In genomic region chr7:45917658-45918057, GRCh38 we compare ENCODE assay signal across 8 cellular contexts. TPM values are rescaled to one million over a fixed set of nuclear protein-coding genes. Genes with fewer than 3 reads are reported as not detected.
A peak's percentile ranks its signal among the peaks of the same experiment; 100 is the strongest.
DNase-seq lines count a peak whose midpoint lies in the region; ATAC-seq, FAIRE-seq and TF ChIP-seq lines count a peak whose summit lies in the region.

No MANE protein-coding gene starts in this region.

- dilution Hi-C loops in endothelial cell of umbilical vein (cut with MboI; ENCODE audit: extremely low pct_ligation_motif_present, low sequenced_read_pairs): no loop called here

- H2AFZ ChIP-seq in endothelial cell of umbilical vein (ENCODE audit: low read depth, low read length): no peak overlapping the region

- TF ChIP-seq CTCF in AG04449 (IDR thresholded peaks at IDR 0.05; ENCODE audit: insufficient read depth, low read length, missing control alignments) (peak; percentile 91), endothelial cell of umbilical vein (IDR thresholded peaks at IDR 0.05; ENCODE audit: extremely low read depth in 1 of 2, insufficient read depth in 1 of 2, low read depth in 1 of 2, low read length in 2 of 2) (peak; percentile 87 to 93)

- ATAC-seq in GM18499 (IDR thresholded peaks at IDR 0.05; ENCODE audit: insufficient read depth, unreplicated experiment) (peak; percentile 54), HG03045 (IDR thresholded peaks at IDR 0.05; ENCODE audit: unreplicated experiment) (peak; percentile 84)

- DNase-seq in AG04449 (ENCODE audit: low read depth, low spot score) (no peak), NCI-H526 (lab: John Stamatoyannopoulos, UW) (peak; percentile 12 to 80), endothelial cell of umbilical vein (ENCODE audit: low read depth, low spot score) (peak; percentile 69), mucosa of gallbladder (ENCODE audit: low spot score) (peak; percentile 76)
- DNase-seq in activated CD8-positive, alpha-beta memory T cell treated with anti-CD3 and anti-CD28 coated beads for 4 hours (ENCODE audit: low read depth in 2 of 2): peak; percentile 26 to 42
- peak; percentile 34 to 48 for DNase-seq in stimulated activated CD8-positive, alpha-beta memory T cell treated with anti-CD3 and anti-CD28 coated beads, Interleukin-4, amount 100 ng/mL, for 4 hours (ENCODE audit: low read depth in 2 of 2, low spot score in 1 of 2)

- H4K20me1 ChIP-seq in endothelial cell of umbilical vein (replicated peaks; ENCODE audit: control insufficient read depth, extremely low read depth, insufficient read depth, low read length): no peaks in the 10 kb centered on the region

- peaks cover 24% of the 10 kb centered on the region for H3K4me1 ChIP-seq in endothelial cell of umbilical vein (ENCODE audit: control insufficient read depth, extremely low read depth, insufficient read depth, low read length)

- H3K27me3 ChIP-seq in endothelial cell of umbilical vein (ENCODE audit: control insufficient read depth in 2 of 2, insufficient read depth in 2 of 2, low read length in 2 of 2): peaks cover 22 to 37% of the 10 kb centered on the region in 2 experiments

- H3K4me2 ChIP-seq in endothelial cell of umbilical vein (ENCODE audit: insufficient read depth, low read length): no peak overlapping the region

- no TSS peak for BruUV-seq in endothelial cell of umbilical vein (replicated peaks; lab: Mats Ljungman, UMichigan)

- POLR2A ChIA-PET in AG04449 (lab: Yijun Ruan, JAX) (no interaction called here), endothelial cell of umbilical vein (lab: Charles Lee) (no interaction called here)

- FAIRE-seq in endothelial cell of umbilical vein (lab: Jason Lieb, UNC): peak; percentile 80

- H3K9ac ChIP-seq in endothelial cell of umbilical vein (replicated peaks; ENCODE audit: extremely low read depth, insufficient read depth, low read length): no peak overlapping the region

- no peak for TF ChIP-seq POLR2A in endothelial cell of umbilical vein (IDR thresholded peaks at IDR 0.05; ENCODE audit: low read depth, low read length)

- H3K9me3 ChIP-seq in endothelial cell of umbilical vein (replicated peaks; ENCODE audit: control insufficient read depth, insufficient read depth, low read length): no peaks in the 10 kb centered on the region

- no peaks in the 10 kb centered on the region for H3K79me2 ChIP-seq in endothelial cell of umbilical vein (ENCODE audit: control insufficient read depth, insufficient read depth, low read length)

- no peaks in the 10 kb centered on the region for H3K9me1 ChIP-seq in endothelial cell of umbilical vein (replicated peaks; ENCODE audit: control insufficient read depth, extremely low read depth, insufficient read depth, low read length)

- intact Hi-C loops in endothelial cell of umbilical vein (cut with micrococcal nuclease): loop anchor here (1.0 kb wide), 4 partner anchors 26 to 1263 kb away; no protein-coding TSS in a partner anchor

- H3K36me3 ChIP-seq in endothelial cell of umbilical vein (ENCODE audit: control insufficient read depth in 2 of 2, extremely low read depth in 1 of 2, insufficient read depth in 2 of 2, low read length in 2 of 2): no peaks in the 10 kb centered on the region

- H3K4me3 ChIP-seq in AG04449 (ENCODE audit: low read depth, low read length) (peak overlapping the region; percentile 78), endothelial cell of umbilical vein (replicated peaks in 1 of 3; ENCODE audit: insufficient read depth in 1 of 3, low read depth in 1 of 3, low read length in 3 of 3) (no peak overlapping the region)

- CTCF ChIA-PET in AG04449 (lab: Yijun Ruan, JAX): interaction anchor here (0.6 to 12.5 kb wide), 34 partner anchors 10 to 1480 kb away, joined by 3 to 320 read pairs (median 4); no protein-coding TSS in a partner anchor
- CTCF ChIA-PET in endothelial cell of umbilical vein (lab: Charles Lee): interaction anchor here (0.6 to 8.6 kb wide), 29 partner anchors 9 to 1433 kb away, joined by 3 to 149 read pairs (median 5); partner anchors contain the start of gene IGFBP1

- H3K27ac ChIP-seq in endothelial cell of umbilical vein (ENCODE audit: insufficient read depth, low read depth, low read length): no peak overlapping the region

TF ChIP-seq in endothelial cell of umbilical vein, 7 proteins besides CTCF, POLR2A, EP300 and RAD21:
- TF ChIP-seq GATA2 (IDR thresholded peaks at IDR 0.05; ENCODE audit: insufficient read depth, insufficient read length, low read depth, low read length) (no peak), EZH2 (IDR thresholded peaks at IDR 0.05; ENCODE audit: borderline replicate concordance, low read depth, low read length, severe bottlenecking) (no peak), FOS (IDR thresholded peaks at IDR 0.05; ENCODE audit: borderline replicate concordance, insufficient read depth, low read length) (no peak), JUN (IDR thresholded peaks at IDR 0.05; ENCODE audit: borderline replicate concordance, insufficient read depth, insufficient read length, low read depth) (no peak), MAX (IDR thresholded peaks at IDR 0.05; ENCODE audit: insufficient read depth, insufficient read length) (no peak), POLR2AphosphoS5 (IDR thresholded peaks at IDR 0.05; ENCODE audit: insufficient read depth, low read depth, low read length) (no peak), MYC (IDR thresholded peaks at IDR 0.05; ENCODE audit: low read depth, low read length) (no peak)

RNA-seq across cellular contexts. Expression of gene IGFBP3, which starts 3.4 kb away (rescaled TPM):
- total RNA-seq in endothelial cell of umbilical vein (8.1 and 10.1 TPM in 2 replicates), mucosa of gallbladder (67.4 TPM)
- polyA plus RNA-seq in endothelial cell of umbilical vein: 3.0 and 3.4 TPM in 2 replicates
- 4.6 and 5.3 TPM in 2 replicates for polyA plus RNA-seq in endothelial cell of umbilical vein (2011; cell fraction: cytosol; rRNA removed)
- 7.2 and 7.5 TPM in 2 replicates for polyA plus RNA-seq in endothelial cell of umbilical vein (2011; cell fraction: nucleus; rRNA removed)
- 5.1 and 9.2 TPM in 2 replicates for polyA plus RNA-seq in endothelial cell of umbilical vein (2012)
- 2.1 and 2.2 TPM in 2 replicates for polyA minus RNA-seq in endothelial cell of umbilical vein
- 46.0 TPM for polyA minus RNA-seq in endothelial cell of umbilical vein (2011; cell fraction: cytosol; rRNA and poly(A)+ RNA removed)
- polyA minus RNA-seq in endothelial cell of umbilical vein (2011; cell fraction: nucleus; rRNA and poly(A)+ RNA removed): 4.3 and 7.6 TPM in 2 replicates

RNA-seq across cellular contexts. Expression of gene IGFBP1, which starts 29.4 kb away (rescaled TPM):
- 2.3 and 4.0 TPM in 2 replicates for total RNA-seq in endothelial cell of umbilical vein
- 0.56 and 0.57 TPM in 2 replicates for polyA plus RNA-seq in endothelial cell of umbilical vein
- polyA plus RNA-seq in endothelial cell of umbilical vein (2011; cell fraction: cytosol; rRNA removed): 0.76 and 0.97 TPM in 2 replicates
- 1.2 TPM in 2 replicates for polyA plus RNA-seq in endothelial cell of umbilical vein (2011; cell fraction: nucleus; rRNA removed)
- 4.4 and 7.2 TPM in 2 replicates for polyA plus RNA-seq in endothelial cell of umbilical vein (2012)
- 0.27 TPM in 1 of 2 replicates, not detected in the other for polyA minus RNA-seq in endothelial cell of umbilical vein
- polyA minus RNA-seq in endothelial cell of umbilical vein (2011; cell fraction: cytosol; rRNA and poly(A)+ RNA removed): not detected
- polyA minus RNA-seq in endothelial cell of umbilical vein (2011; cell fraction: nucleus; rRNA and poly(A)+ RNA removed): 0.53 and 0.58 TPM in 2 replicates
- total RNA-seq in mucosa of gallbladder: 0.20 TPM

RNA-seq across cellular contexts. Expression of gene CCDC201, which starts 44.8 kb away (rescaled TPM):
- total RNA-seq in endothelial cell of umbilical vein (not detected in 2 replicates), mucosa of gallbladder (not detected)
- not detected in 2 replicates for polyA plus RNA-seq in endothelial cell of umbilical vein
- not detected in 2 replicates for polyA plus RNA-seq in endothelial cell of umbilical vein (2011; cell fraction: cytosol; rRNA removed)
- polyA plus RNA-seq in endothelial cell of umbilical vein (2011; cell fraction: nucleus; rRNA removed): not detected in 2 replicates
- not detected in 2 replicates for polyA plus RNA-seq in endothelial cell of umbilical vein (2012)
- not detected in 2 replicates for polyA minus RNA-seq in endothelial cell of umbilical vein
- polyA minus RNA-seq in endothelial cell of umbilical vein (2011; cell fraction: cytosol; rRNA and poly(A)+ RNA removed): not detected
- not detected in 2 replicates for polyA minus RNA-seq in endothelial cell of umbilical vein (2011; cell fraction: nucleus; rRNA and poly(A)+ RNA removed)
